In genomic region chr7:98278936-98279335, GRCh38 we compare ENCODE assay signal across 24 cellular contexts. TPM values are rescaled to one million over a fixed set of nuclear protein-coding genes. Genes with fewer than 3 reads are reported as not detected.
DNase-seq lines count a peak whose midpoint lies in the region; ATAC-seq and TF ChIP-seq lines count a peak whose summit lies in the region.
"Had no signal": no experiment of that assay in that cellular context is flagged by ENCODE, and none has a peak within 500 bp of the region (broad histone marks: within the 10 kb centered on the region; RNA-seq: fewer than 3 reads in every experiment).

No MANE protein-coding gene starts in this region.

- peak overlapping the region; percentile 89 for H3K27ac ChIP-seq in VCaP
- H3K27ac ChIP-seq in gastrocnemius medialis, result peak overlapping the region in 3 of 4 donors; percentile 27 to 39 (median 29)
- no peak overlapping the region for H3K27ac ChIP-seq in ascending aorta
- no peak overlapping the region for H3K27ac ChIP-seq in right cardiac atrium (ENCODE audit: low read length)
- H3K27ac ChIP-seq: transverse colon, WERI-Rb-1 had no signal

- H3K9me3 ChIP-seq in gastrocnemius medialis (no peaks in the 10 kb centered on the region), ascending aorta (no peaks in the 10 kb centered on the region), right cardiac atrium (ENCODE audit: control insufficient read depth, low read length) (no peaks in the 10 kb centered on the region)
- H3K9me3 ChIP-seq: transverse colon had no signal

- TF ChIP-seq CTCF in VCaP (conservative IDR thresholded peaks at IDR 0.05), result no peak
- TF ChIP-seq CTCF in gastrocnemius medialis (IDR thresholded peaks at IDR 0.05 in 4 of 5, conservative IDR thresholded peaks at IDR 0.05 in 1 of 5), result no peak
- TF ChIP-seq CTCF in ascending aorta (IDR thresholded peaks at IDR 0.05), result no peak

- peak; percentile 29 for DNase-seq in NCI-H2029 (lab: John Stamatoyannopoulos, UW)
- no peak for DNase-seq in NCI-H2029 treated with DMSO at 0.1 percent for 48 hours (lab: John Stamatoyannopoulos, UW)
- peak; percentile 15 for DNase-seq in NCI-H1092 (lab: John Stamatoyannopoulos, UW)
- no peak for DNase-seq in gastrocnemius medialis
- DNase-seq in ascending aorta (ENCODE audit: low spot score in 2 of 2), result no peak
- DNase-seq in right cardiac atrium, result no peak
- DNase-seq: activated CD4-positive, alpha-beta T cell treated with anti-CD3 and anti-CD28 coated beads, Interleukin-2, amount 10 ng/mL, durations not matched to agents 7 days and 5 days; activated naive CD8-positive, alpha-beta T cell treated with anti-CD3 and anti-CD28 coated beads, Interleukin-2, amount 10 ng/mL, durations not matched to agents 7 days and 5 days; effector memory CD8-positive, alpha-beta T cell; foreskin melanocyte; hypothalamus; left ventricle myocardium superior; midbrain; natural killer cell; NCI-H226; NK-92 treated with Interleukin-12 subunit alpha and Interleukin-12 subunit beta, amount 100 ng/mL, for 24 hours; transverse colon; WERI-Rb-1 had no signal

- intact Hi-C loops in gastrocnemius medialis (cut with DNase I; ENCODE audit: low total_unique reads), result no loop called here
- intact Hi-C loops in ascending aorta (cut with DNase I), result no loop called here
- intact Hi-C loops in right cardiac atrium (cut with DNase I), result no loop called here

- no peaks in the 10 kb centered on the region for H3K36me3 ChIP-seq in gastrocnemius medialis
- H3K36me3 ChIP-seq in ascending aorta, result no peaks in the 10 kb centered on the region
- H3K36me3 ChIP-seq: transverse colon had no signal

- TF ChIP-seq POLR2A in gastrocnemius medialis (IDR thresholded peaks at IDR 0.05), result no peak

- H3K4me3 ChIP-seq in gastrocnemius medialis (no peak overlapping the region), ascending aorta (no peak overlapping the region), right cardiac atrium (ENCODE audit: low read length) (no peak overlapping the region)
- H3K4me3 ChIP-seq: GM23338, smooth muscle cell, transverse colon had no signal

- H3K27me3 ChIP-seq in gastrocnemius medialis, result no peaks in the 10 kb centered on the region
- no peaks in the 10 kb centered on the region for H3K27me3 ChIP-seq in ascending aorta
- no peaks in the 10 kb centered on the region for H3K27me3 ChIP-seq in right cardiac atrium (ENCODE audit: control insufficient read depth, insufficient read depth)
- H3K27me3 ChIP-seq: transverse colon had no signal

- H3K4me1 ChIP-seq in gastrocnemius medialis (peaks cover 9 to 10% of the 10 kb centered on the region in 2 donors), ascending aorta (peaks cover 7 to 18% of the 10 kb centered on the region in 2 donors), right cardiac atrium (ENCODE audit: control insufficient read depth, insufficient read depth, low read length) (no peaks in the 10 kb centered on the region)

- in situ Hi-C loops in gastrocnemius medialis (cut with MboI; ENCODE audit: low sequenced_read_pairs in 4 of 4), result no loop called here

- WGBS in right cardiac atrium, result 75% methylated on average over 4 of the region's 4 CpGs

- ATAC-seq in gastrocnemius medialis (no peak), HG03045 (IDR thresholded peaks at IDR 0.05; ENCODE audit: unreplicated experiment) (no peak), right cardiac atrium (no peak)
- ATAC-seq: effector memory CD8-positive, alpha-beta T cell; esophagus mucosa; GM23338; left ventricle myocardium superior; natural killer cell; Panc1 had no signal

RNA-seq across cellular contexts. Expression of gene BRI3, which starts 2.5 kb away (rescaled TPM):
- 100 to 1,000 TPM in 3 of 4 donors, 10 to 100 TPM in 1; 60.5 to 180 (median 114) TPM for total RNA-seq in gastrocnemius medialis
- 61.6 TPM for total RNA-seq in ascending aorta
- total RNA-seq in right cardiac atrium, result 100 to 1,000 TPM; 156 to 203 (median 187) TPM
- 209 TPM for polyA plus RNA-seq in right cardiac atrium

RNA-seq across cellular contexts. Expression of gene TECPR1, which starts 26.9 kb away (rescaled TPM):
- 10 to 100 TPM; 16.0 to 59.6 (median 33.9) TPM for total RNA-seq in gastrocnemius medialis
- total RNA-seq in ascending aorta, result 28.1 TPM
- 10 to 100 TPM; 20.9 to 25.5 (median 25.1) TPM for total RNA-seq in right cardiac atrium
- polyA plus RNA-seq in right cardiac atrium, result 10.5 TPM

Comparison
In these comparisons a context has a peak if more than half of its experiments do, and no peak if none do; other contexts are left out.
1. DNase-seq: peak in NCI-H2029 (single experiment) and NCI-H1092 (single experiment); none in NCI-H2029 treated with DMSO at 0.1 percent for 48 hours (single experiment), gastrocnemius medialis (0 of 2), ascending aorta (0 of 2) and right cardiac atrium (0 of 3).
2. H3K27ac ChIP-seq: peak in VCaP (single experiment) and gastrocnemius medialis (3 of 4); none in ascending aorta (0 of 2) and right cardiac atrium (single experiment).